In the genomic region with DNA sequence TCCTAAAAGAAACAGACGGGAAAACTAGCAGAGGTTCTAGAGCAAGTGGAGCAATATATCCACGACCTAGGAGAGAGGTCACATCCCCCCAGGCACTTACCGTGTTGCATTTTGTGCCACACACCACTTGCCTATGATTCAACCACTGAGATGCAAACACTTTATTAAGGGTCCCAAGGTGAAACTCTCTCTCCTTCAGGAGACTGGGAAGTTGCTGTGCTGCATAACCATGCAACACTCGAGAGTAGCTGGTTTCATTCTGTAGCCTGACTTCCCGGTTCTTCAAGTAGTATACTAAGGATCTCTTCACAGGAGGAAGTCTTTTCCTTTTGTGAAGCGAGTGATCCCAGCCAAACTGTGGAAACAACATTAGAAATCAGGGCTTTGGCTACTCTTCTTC, we compare ENCODE assay signal across 8 cellular contexts. TPM values are rescaled to one million over a fixed set of nuclear protein-coding genes. Genes with fewer than 3 reads are reported as not detected.
A peak's percentile ranks its signal among the peaks of the same experiment; 100 is the strongest.
DNase-seq lines count a peak whose midpoint lies in the region; ATAC-seq, FAIRE-seq and TF ChIP-seq lines count a peak whose summit lies in the region.

No MANE protein-coding gene starts in this region.

- WGBS in sigmoid colon, 2 donors = 14 to 24% methylated on average over 6 of the region's 6 CpGs

- H3K27ac ChIP-seq in PC-9 (peak overlapping the region; percentile 71), sigmoid colon (peak overlapping the region in 1 of 4 donors; percentile 91)

- ATAC-seq in esophagus mucosa (peak; percentile 42), GM18909 (IDR thresholded peaks at IDR 0.05; ENCODE audit: poor library complexity, unreplicated experiment) (no peak)

- CTCF ChIA-PET in PC-9 (lab: Charles Lee) = no interaction called here

- H3K4me1 ChIP-seq in PC-9 (replicated peaks; ENCODE audit: insufficient read depth) (peaks cover 14% of the 10 kb centered on the region), sigmoid colon (peaks cover 0 to 49% (median 40%) of the 10 kb centered on the region in 4 donors)

- peaks cover 9% of the 10 kb centered on the region for H3K36me3 ChIP-seq in PC-9 (ENCODE audit: low read depth)
- H3K36me3 ChIP-seq in sigmoid colon = peaks cover 0 to 30% (median 0%) of the 10 kb centered on the region in 4 donors

- H3K27me3 ChIP-seq in PC-9 (ENCODE audit: insufficient read depth, low read depth) (no peaks in the 10 kb centered on the region), sigmoid colon (no peaks in the 10 kb centered on the region)

- H4K20me1 ChIP-seq in PC-9 (ENCODE audit: insufficient read depth) = peaks cover 9% of the 10 kb centered on the region

- H3K4me2 ChIP-seq in PC-9 = peak overlapping the region; percentile 98

- no peak for TF ChIP-seq POLR2A in GM12891 (IDR thresholded peaks at IDR 0.05; ENCODE audit: low read depth, low read length)
- no peak for TF ChIP-seq POLR2A in sigmoid colon (IDR thresholded peaks at IDR 0.05)
- no peak for TF ChIP-seq POLR2A in H54 (IDR thresholded peaks at IDR 0.05; ENCODE audit: low read depth, low read length)

- intact Hi-C loops in PC-9 (cut with micrococcal nuclease; ENCODE audit: unreplicated experiment) (loop anchor here (5.0 kb wide), 1 partner anchor 127 kb away; no protein-coding TSS in a partner anchor), sigmoid colon (cut with DNase I) (loop anchor here (5.0 kb wide), 1 partner anchor 202 kb away; a partner anchor contains a TSS)

- FAIRE-seq in GM12891 (lab: Jason Lieb, UNC) = peak; percentile 52
- FAIRE-seq in H54 (lab: Jason Lieb, UNC) = no peak

- no peaks in the 10 kb centered on the region for H3K9me3 ChIP-seq in PC-9 (ENCODE audit: insufficient read depth, low read depth)
- H3K9me3 ChIP-seq in sigmoid colon = no peaks in the 10 kb centered on the region

- no peaks in the 10 kb centered on the region for H3F3A ChIP-seq in PC-9 (ENCODE audit: insufficient read depth, low read depth)

- TF ChIP-seq CTCF in PC-9 (conservative IDR thresholded peaks at IDR 0.05) (no peak), sigmoid colon (IDR thresholded peaks at IDR 0.05) (no peak)

- H3K4me3 ChIP-seq in PC-9 (peak overlapping the region; percentile 97), sigmoid colon (peak overlapping the region in 3 of 4 donors; percentile 59 to 81 (median 80))

- POLR2A ChIA-PET in PC-9 (lab: Charles Lee; ENCODE audit: unreplicated experiment) = no interaction called here

- no peak overlapping the region for H2AFZ ChIP-seq in PC-9

- BruUV-seq in PC-9 (replicated peaks; lab: Mats Ljungman, UMichigan) = no TSS peak

- no peaks in the 10 kb centered on the region for H3K9me2 ChIP-seq in PC-9 (ENCODE audit: insufficient read depth)

- DNase-seq in GM12891 (ENCODE audit: insufficient read length, low spot score) (no peak), PC-9 (no peak), sigmoid colon (no peak), NCI-H510A treated with DMSO at 0.1 percent for 48 hours (lab: John Stamatoyannopoulos, UW) (no peak), H54 (ENCODE audit: insufficient read length, low spot score) (no peak), NCI-H2227 (lab: John Stamatoyannopoulos, UW; ENCODE audit: unreplicated experiment) (no peak)

- no peak for TF ChIP-seq EP300 in sigmoid colon (IDR thresholded peaks at IDR 0.05)

- H3K79me2 ChIP-seq in PC-9 (ENCODE audit: low read depth) = peaks cover 50% of the 10 kb centered on the region

TF ChIP-seq in GM12891, 5 proteins besides CTCF, POLR2A, EP300 and RAD21:
- no peak for TF ChIP-seq PAX5 (IDR thresholded peaks at IDR 0.05; ENCODE audit: insufficient read depth, low read length, severe bottlenecking)
- TF ChIP-seq POU2F2 (IDR thresholded peaks at IDR 0.05; ENCODE audit: low read depth, low read length) = no peak
- TF ChIP-seq SPI1 (IDR thresholded peaks at IDR 0.05; ENCODE audit: low read depth, low read length) = no peak
- TF ChIP-seq POLR2AphosphoS5 (IDR thresholded peaks at IDR 0.05; ENCODE audit: low read depth, low read length) = no peak
- no peak for TF ChIP-seq TAF1 (IDR thresholded peaks at IDR 0.05; ENCODE audit: low read depth, low read length)

RNA-seq across cellular contexts. Expression of a gene that starts 1.6 kb away (rescaled TPM):
- polyA plus RNA-seq in GM12891 (2012; ENCODE audit: low read depth, missing spikeins) = 13.8 TPM
- total RNA-seq in PC-9 (2021) (18.1 and 23.4 TPM in 2 replicates), esophagus mucosa (39.5 TPM), sigmoid colon (10 to 100 TPM; 14.3 to 25.2 (median 20.2) TPM)
- polyA plus RNA-seq in sigmoid colon = 10 to 100 TPM; 21.6 to 33.8 (median 28.2) TPM

RNA-seq across cellular contexts. Expression of a gene that starts 53.9 kb away (rescaled TPM):
- polyA plus RNA-seq in GM12891 (2012; ENCODE audit: low read depth, missing spikeins) = 23.7 TPM
- total RNA-seq in PC-9 (2021) (23.7 and 33.8 TPM in 2 replicates), esophagus mucosa (63.9 TPM), sigmoid colon (10 to 100 TPM; 42.5 to 52.7 (median 44.3) TPM)
- 10 to 100 TPM; 32.8 to 42.5 (median 34.8) TPM for polyA plus RNA-seq in sigmoid colon
